ENCODE assay signal across 8 cellular contexts in the genomic region with DNA sequence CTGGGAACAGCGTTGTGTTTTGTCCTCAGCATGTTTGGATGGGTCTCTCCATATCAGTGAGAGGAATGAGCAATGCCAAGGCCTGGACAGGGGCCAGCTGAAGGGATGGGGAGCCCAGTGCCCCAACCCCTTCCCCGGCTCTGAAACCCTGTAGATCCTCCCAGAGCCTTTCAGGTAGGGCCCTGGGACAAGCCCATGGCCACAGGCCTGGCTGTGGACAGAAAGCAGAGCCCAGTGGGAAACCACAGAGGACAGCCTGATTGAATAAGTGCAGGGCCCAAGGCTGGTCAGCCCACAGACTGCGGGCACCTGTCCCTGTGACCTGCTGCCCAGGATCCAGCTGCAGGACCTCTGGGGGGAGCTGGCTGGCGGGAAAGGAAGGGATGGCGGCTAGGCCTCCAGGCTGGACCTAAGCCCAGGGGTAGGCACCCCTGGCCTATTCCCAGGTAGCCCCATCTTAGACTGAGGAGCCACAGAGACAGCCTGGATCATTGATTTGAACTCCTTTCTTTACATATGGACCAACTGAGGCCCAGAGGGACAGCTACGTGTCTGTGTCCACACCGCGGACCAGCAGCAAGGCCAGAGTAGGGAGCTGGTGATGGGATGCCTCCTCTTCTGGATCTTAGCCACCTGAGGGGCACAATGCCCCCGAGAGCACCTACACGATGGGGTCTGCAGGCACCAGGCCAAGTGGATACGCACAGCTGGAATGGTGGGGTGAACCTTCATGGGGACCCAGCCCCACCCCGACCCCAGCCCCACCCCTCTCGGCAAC. TPM values are rescaled to one million over a fixed set of nuclear protein-coding genes. Genes with fewer than 3 reads are reported as not detected.
DNase-seq lines count a peak whose midpoint lies in the region; ATAC-seq and TF ChIP-seq lines count a peak whose summit lies in the region.

No MANE protein-coding gene starts in this region.

- peaks cover 82% of the 10 kb centered on the region for H3K4me1 Mint-ChIP-seq in CD4-positive, alpha-beta T cell (ENCODE audit: low read depth)
- H3K4me1 Mint-ChIP-seq in endothelial cell (ENCODE audit: unreplicated experiment): peaks cover 52% of the 10 kb centered on the region

- H3K27me3 Mint-ChIP-seq in CD4-positive, alpha-beta T cell: no peaks in the 10 kb centered on the region
- peaks cover 25% of the 10 kb centered on the region for H3K27me3 Mint-ChIP-seq in endothelial cell (ENCODE audit: unreplicated experiment)

- H3K4me3 ChIP-seq in OCI-LY3 (ENCODE audit: low read length) (peak overlapping the region; percentile 92), osteoblast (ENCODE audit: insufficient read depth, low read length) (peak overlapping the region; percentile 92)

- DNase-seq in CD4-positive, alpha-beta T cell: no peak
- DNase-seq in endothelial cell (ENCODE audit: low spot score) (no peak), osteoblast (ENCODE audit: insufficient read length, low spot score, missing footprints) (peak; percentile 88)
- no peak for DNase-seq in stimulated activated CD4-positive, alpha-beta T cell treated with anti-CD3 and anti-CD28 coated beads, Interleukin-2, amount 100 ng/mL, for 48 hours

- H3K79me2 ChIP-seq in OCI-LY3 (ENCODE audit: low read length) (no peaks in the 10 kb centered on the region), osteoblast (ENCODE audit: insufficient read depth, low read length) (peaks cover 8% of the 10 kb centered on the region)

- H3K36me3 ChIP-seq in OCI-LY3 (replicated peaks; ENCODE audit: low read depth, low read length): no peaks in the 10 kb centered on the region
- no peaks in the 10 kb centered on the region for H3K36me3 ChIP-seq in osteoblast (ENCODE audit: insufficient read depth, low read length)

- no peaks in the 10 kb centered on the region for H3K9me3 ChIP-seq in CD4-positive, alpha-beta T cell (ENCODE audit: control insufficient read depth, low read length)
- H3K9me3 ChIP-seq in OCI-LY3 (ENCODE audit: insufficient read depth, low read length) (no peaks in the 10 kb centered on the region), osteoblast (ENCODE audit: low read depth, low read length) (no peaks in the 10 kb centered on the region)

- POLR2A ChIA-PET in CD4-positive, alpha-beta T cell (lab: Charles Lee): interaction anchor here (0.6 to 1.2 kb wide), 3 partner anchors 48 to 255 kb away, joined by 3 to 4 read pairs (median 3); a partner anchor contains a TSS

- peak overlapping the region; percentile 68 for H3K9ac ChIP-seq in OCI-LY3 (ENCODE audit: low read length)

- H3K27me3 ChIP-seq in CD4-positive, alpha-beta T cell (ENCODE audit: control insufficient read depth, insufficient read depth, low read length): no peaks in the 10 kb centered on the region
- H3K27me3 ChIP-seq in OCI-LY3 (ENCODE audit: low read depth, low read length) (peaks cover 67% of the 10 kb centered on the region), osteoblast (ENCODE audit: insufficient read depth, low read length) (peaks cover 17% of the 10 kb centered on the region)

- H3K9me3 Mint-ChIP-seq in CD4-positive, alpha-beta T cell: no peaks in the 10 kb centered on the region
- no peaks in the 10 kb centered on the region for H3K9me3 Mint-ChIP-seq in endothelial cell (ENCODE audit: unreplicated experiment)

- H3K4me1 ChIP-seq in OCI-LY3 (ENCODE audit: low read length): peaks cover 43% of the 10 kb centered on the region
- peaks cover 17% of the 10 kb centered on the region for H3K4me1 ChIP-seq in osteoblast (ENCODE audit: insufficient read depth, low read length)

- peak overlapping the region; percentile 96 for H3K27ac Mint-ChIP-seq in CD4-positive, alpha-beta T cell
- H3K27ac Mint-ChIP-seq in endothelial cell (ENCODE audit: unreplicated experiment): no peak overlapping the region

- no peak overlapping the region for H2AFZ ChIP-seq in OCI-LY3 (ENCODE audit: low read depth, low read length)
- H2AFZ ChIP-seq in osteoblast (ENCODE audit: low read length): no peak overlapping the region

- no peak for TF ChIP-seq CTCF in CD4-positive, alpha-beta T cell (IDR thresholded peaks at IDR 0.05)
- TF ChIP-seq CTCF in OCI-LY3 (IDR thresholded peaks at IDR 0.05; ENCODE audit: low read depth, low read length) (no peak), endothelial cell (IDR thresholded peaks at IDR 0.05; ENCODE audit: unreplicated experiment) (no peak), osteoblast (IDR thresholded peaks at IDR 0.05; ENCODE audit: extremely low read depth, low read depth, low read length) (no peak)

- H3K4me3 Mint-ChIP-seq in CD4-positive, alpha-beta T cell: peak overlapping the region; percentile 89
- H3K4me3 Mint-ChIP-seq in endothelial cell (ENCODE audit: unreplicated experiment): peak overlapping the region; percentile 78

- peaks cover 3% of the 10 kb centered on the region for H3K36me3 Mint-ChIP-seq in CD4-positive, alpha-beta T cell (ENCODE audit: low read depth)
- peaks cover 13% of the 10 kb centered on the region for H3K36me3 Mint-ChIP-seq in endothelial cell (ENCODE audit: low read depth, unreplicated experiment)

- H4K20me1 ChIP-seq in OCI-LY3 (ENCODE audit: insufficient read depth, low read length): peaks cover 37% of the 10 kb centered on the region
- H4K20me1 ChIP-seq in osteoblast (ENCODE audit: insufficient read depth, low read length): peaks cover 6% of the 10 kb centered on the region

- CTCF ChIA-PET in CD4-positive, alpha-beta T cell (lab: Charles Lee): interaction anchor here (1.8 kb wide), 1 partner anchor 73 kb away, joined by 5 read pairs; a partner anchor contains a TSS

- intact Hi-C loops in CD4-positive, alpha-beta T cell (cut with DNase I, micrococcal nuclease): loop anchor here in 1 of 2 experiments (5.0 kb wide), 1 partner anchor 202 kb away; a partner anchor contains a TSS

- H3K4me2 ChIP-seq in OCI-LY3 (ENCODE audit: low read length) (peak overlapping the region; percentile 100), osteoblast (ENCODE audit: insufficient read depth, low read length) (peak overlapping the region; percentile 94)

- peak overlapping the region; percentile 93 for H3K27ac ChIP-seq in CD4-positive, alpha-beta T cell (ENCODE audit: low read depth, low read length)
- H3K27ac ChIP-seq in OCI-LY3 (ENCODE audit: low read length) (no peak overlapping the region), osteoblast (ENCODE audit: low read depth, low read length) (no peak overlapping the region)

- no peak for ATAC-seq in CD4-positive, alpha-beta T cell (ENCODE audit: poor library complexity)
- ATAC-seq in HG02759 (IDR thresholded peaks at IDR 0.05; ENCODE audit: unreplicated experiment): no peak
- ATAC-seq in HG03432 (IDR thresholded peaks at IDR 0.05; ENCODE audit: unreplicated experiment): no peak
- ATAC-seq in HG03095 (IDR thresholded peaks at IDR 0.05; ENCODE audit: unreplicated experiment): no peak

RNA-seq across cellular contexts. Expression of a gene that starts 1.3 kb away (rescaled TPM):
- 1 to 10 TPM; 2.0 TPM for total RNA-seq in CD4-positive, alpha-beta T cell
- total RNA-seq in endothelial cell (ENCODE audit: unreplicated experiment) (14.6 TPM), osteoblast (9.8 and 10.6 TPM in 2 replicates)

RNA-seq across cellular contexts. Expression of a gene that starts 7.4 kb away (rescaled TPM):
- under 1 TPM; 0.41 to 0.61 TPM for total RNA-seq in CD4-positive, alpha-beta T cell
- total RNA-seq in endothelial cell (ENCODE audit: unreplicated experiment) (0.28 TPM), osteoblast (not detected in 2 replicates)

RNA-seq across cellular contexts. Expression of a gene that starts 48.8 kb away (rescaled TPM):
- 1 to 10 TPM; 2.4 to 2.9 TPM for total RNA-seq in CD4-positive, alpha-beta T cell
- total RNA-seq in endothelial cell (ENCODE audit: unreplicated experiment): 69.4 TPM
- 27.1 and 29.0 TPM in 2 replicates for total RNA-seq in osteoblast
